ENCODE assay signal across 1 cellular context in the genomic region with DNA sequence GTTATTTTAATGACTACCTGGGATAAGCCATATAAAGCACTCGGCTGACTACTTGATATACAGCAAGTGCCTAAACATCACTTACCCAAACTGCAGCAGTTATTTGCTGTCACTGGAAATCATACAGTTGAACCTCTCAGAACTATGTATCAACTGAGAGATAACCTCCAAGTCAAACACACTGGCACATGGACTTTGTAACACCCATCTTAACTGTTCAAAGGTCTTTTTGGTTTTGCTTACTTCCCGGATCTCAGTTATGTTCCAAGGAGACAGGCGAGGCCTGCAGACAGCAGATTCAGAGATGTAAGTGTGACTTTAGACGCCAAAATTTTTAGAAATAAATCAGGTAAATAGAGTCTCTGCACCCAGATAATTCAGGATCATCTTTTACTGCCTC.
TF ChIP-seq lines count a peak whose summit lies in the region.

No MANE protein-coding gene starts in this region.

TF ChIP-seq in H1, 55 proteins besides CTCF, POLR2A, EP300 and RAD21:
- TF ChIP-seq KDM5A (IDR thresholded peaks at IDR 0.05; ENCODE audit: low read length) (no peak), KDM1A (IDR thresholded peaks at IDR 0.05; ENCODE audit: borderline replicate concordance, low read length) (no peak)
- TF ChIP-seq, protein P1, sequence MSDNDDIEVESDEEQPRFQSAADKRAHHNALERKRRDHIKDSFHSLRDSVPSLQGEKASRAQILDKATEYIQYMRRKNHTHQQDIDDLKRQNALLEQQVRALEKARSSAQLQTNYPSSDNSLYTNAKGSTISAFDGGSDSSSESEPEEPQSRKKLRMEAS (IDR thresholded peaks at IDR 0.05) = no peak
